15 cellular contexts compared by ENCODE assay signal in the genomic region with DNA sequence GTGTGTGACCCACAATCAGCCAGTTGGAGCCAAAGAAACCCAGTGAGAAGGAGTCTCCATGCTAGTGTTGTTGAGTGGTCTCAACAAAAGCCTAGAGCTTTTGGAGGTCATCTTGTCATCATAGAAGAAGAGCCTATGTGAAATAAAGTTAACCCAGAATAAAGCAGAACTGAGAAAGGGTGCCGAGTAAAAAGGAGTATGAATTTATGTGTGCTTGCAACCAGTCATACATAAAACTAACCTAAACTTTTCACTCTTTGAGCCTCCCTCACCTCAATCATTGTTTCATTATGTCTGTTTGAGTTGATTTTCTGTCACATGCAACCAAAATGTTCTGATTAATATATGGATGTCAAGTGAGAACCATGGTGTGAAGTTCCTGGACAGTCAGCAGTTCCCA.
DNase-seq lines count a peak whose midpoint lies in the region; ATAC-seq and TF ChIP-seq lines count a peak whose summit lies in the region.
"Had no signal": no experiment of that assay in that cellular context is flagged by ENCODE, and none has a peak within 500 bp of the region (broad histone marks: within the 10 kb centered on the region; RNA-seq: fewer than 3 reads in every experiment).

No MANE protein-coding gene starts in this region.

- DNase-seq in NAMALWA (ENCODE audit: low spot score) (peak; percentile 4), endothelial cell (ENCODE audit: low spot score) (no peak), NCI-H2081 treated with DMSO at 0.1 percent for 48 hours (lab: John Stamatoyannopoulos, UW) (no peak)
- DNase-seq in stimulated activated naive CD4-positive, alpha-beta T cell treated with Interleukin-2 at 50 U/mL for 16 hours (lab: John Stamatoyannopoulos, UW), result no peak
- no peak for DNase-seq in activated CD4-positive, alpha-beta T cell treated with anti-CD3 and anti-CD28 coated beads, Interleukin-2, amount 50 U/mL, for 4 hours
- DNase-seq: activated CD8-positive, alpha-beta T cell treated with anti-CD3 and anti-CD28 coated beads, Interleukin-2, amount 10 ng/mL, durations not matched to agents 7 days and 5 days; activated effector memory CD4-positive, alpha-beta T cell treated with anti-CD3 and anti-CD28 coated beads, Interleukin-2, amount 50 U/mL, for 16 hours; dermis blood vessel endothelial cell; esophagus squamous epithelium; left ventricle myocardium inferior; NCI-H1436; posterior cingulate gyrus had no signal

- H3K9me3 Mint-ChIP-seq in endothelial cell (ENCODE audit: unreplicated experiment), result no peaks in the 10 kb centered on the region

- H3K4me1 Mint-ChIP-seq in endothelial cell (ENCODE audit: unreplicated experiment), result no peaks in the 10 kb centered on the region

- H3K27me3 Mint-ChIP-seq in endothelial cell (ENCODE audit: unreplicated experiment), result no peaks in the 10 kb centered on the region

- no peak for TF ChIP-seq CTCF in endothelial cell (IDR thresholded peaks at IDR 0.05; ENCODE audit: unreplicated experiment)

- ATAC-seq in GM18508 (IDR thresholded peaks at IDR 0.05; ENCODE audit: insufficient read depth, unreplicated experiment), result peak; percentile 62
- ATAC-seq in GM21423 (IDR thresholded peaks at IDR 0.05; ENCODE audit: unreplicated experiment), result peak; percentile 68
- peak; percentile 65 for ATAC-seq in HG03064 (IDR thresholded peaks at IDR 0.05; ENCODE audit: low read depth, unreplicated experiment)
- ATAC-seq: activated CD8-positive, alpha-beta T cell treated with anti-CD3 and anti-CD28 coated beads, Interleukin-2, amount 10 ng/mL, durations not matched to agents 7 days and 5 days had no signal

- no peak overlapping the region for H3K27ac Mint-ChIP-seq in endothelial cell (ENCODE audit: unreplicated experiment)
- H3K27ac Mint-ChIP-seq: activated CD8-positive, alpha-beta T cell treated with anti-CD3 and anti-CD28 coated beads, Interleukin-2, amount 10 ng/mL, durations not matched to agents 7 days and 5 days had no signal

- no peaks in the 10 kb centered on the region for H3K36me3 Mint-ChIP-seq in endothelial cell (ENCODE audit: low read depth, unreplicated experiment)

- H3K4me3 Mint-ChIP-seq in endothelial cell (ENCODE audit: unreplicated experiment), result no peak overlapping the region
- H3K4me3 Mint-ChIP-seq: activated CD8-positive, alpha-beta T cell treated with anti-CD3 and anti-CD28 coated beads, Interleukin-2, amount 10 ng/mL, durations not matched to agents 7 days and 5 days had no signal
